ENCODE assay signal across 25 cellular contexts in genomic region chr1:114231301-114231700, GRCh38.
"Had no signal": no experiment of that assay in that cellular context is flagged by ENCODE, and none has a peak within 500 bp of the region (broad histone marks: within the 10 kb centered on the region; RNA-seq: fewer than 3 reads in every experiment).

No MANE protein-coding gene starts in this region.

- H3K9me3 Mint-ChIP-seq: naive thymus-derived CD8-positive, alpha-beta T cell; nephron; stimulated activated memory B cell treated with anti-CD40 and anti-IgM and Interleukin-4, amounts not matched to agents 10 μg/mL and 1 μg/mL and 100 μg/mL, for 72 hours; stimulated activated naive CD8-positive, alpha-beta T cell treated with anti-CD3 and anti-CD28 coated beads, Interleukin-15, amount 100 ng/mL, for 72 hours; type B pancreatic cell had no signal

- H3K27ac Mint-ChIP-seq: naive thymus-derived CD8-positive, alpha-beta T cell; nephron; stimulated activated memory B cell treated with anti-CD40 and anti-IgM and Interleukin-4, amounts not matched to agents 10 μg/mL and 1 μg/mL and 100 μg/mL, for 72 hours; stimulated activated naive CD8-positive, alpha-beta T cell treated with anti-CD3 and anti-CD28 coated beads, Interleukin-15, amount 100 ng/mL, for 72 hours; type B pancreatic cell had no signal

- H3K36me3 Mint-ChIP-seq: naive thymus-derived CD8-positive, alpha-beta T cell; stimulated activated memory B cell treated with anti-CD40 and anti-IgM and Interleukin-4, amounts not matched to agents 10 μg/mL and 1 μg/mL and 100 μg/mL, for 72 hours; type B pancreatic cell had no signal

- DNase-seq: heart right ventricle; kidney; left colon; left lung; lower lobe of right lung; mammary epithelial cell; mesenchymal stem cell; naive thymus-derived CD8-positive, alpha-beta T cell; right lobe of liver; stimulated activated CD4-positive, alpha-beta T cell treated with anti-CD3 and anti-CD28 coated beads, Interleukin-1b, Interleukin-23, amount 100 ng/mL, for 48 hours; stimulated activated CD4-positive, alpha-beta T cell treated with anti-CD3 and anti-CD28 coated beads, Interleukin-2, amount 100 ng/mL, for 48 hours; stimulated activated CD4-positive, alpha-beta T cell treated with anti-CD3 and anti-CD28 coated beads, Interleukin-4, amount 100 ng/mL, for 4 hours; stimulated activated CD8-positive, alpha-beta memory T cell treated with anti-CD3 and anti-CD28 coated beads, Interleukin-4, amount 100 ng/mL, for 48 hours; stimulated activated naive CD4-positive, alpha-beta T cell treated with Interleukin-2 at 50 U/mL for 16 hours; stimulated activated naive CD8-positive, alpha-beta T cell treated with anti-CD3 and anti-CD28 coated beads, Interleukin-15, amount 100 ng/mL, for 72 hours; substantia nigra had no signal

- H3K27me3 ChIP-seq: hepatocyte, left lung, right atrium auricular region, right lobe of liver, tibial nerve, vagina had no signal

- H3K4me1 Mint-ChIP-seq: nephron had no signal

- H3K4me2 ChIP-seq: hepatocyte, smooth muscle cell had no signal

- FAIRE-seq: kidney had no signal

- H2AFZ ChIP-seq: hepatocyte, parathyroid adenoma had no signal

- H3K79me2 ChIP-seq: hepatocyte, parathyroid adenoma had no signal

- H3K4me1 ChIP-seq: lower lobe of right lung, parathyroid adenoma, right lobe of liver, tibial nerve, vagina had no signal

- H3K27ac ChIP-seq: heart right ventricle, hepatocyte, left lung, lower lobe of right lung, parathyroid adenoma, right atrium auricular region, right lobe of liver, tibial nerve, vagina had no signal

- H3K4me3 ChIP-seq: heart right ventricle, hepatocyte, left lung, lower lobe of right lung, right atrium auricular region, right lobe of liver, smooth muscle cell, tibial nerve, vagina had no signal

- ATAC-seq: heart right ventricle; left colon; left lung; lower lobe of right lung; naive thymus-derived CD8-positive, alpha-beta T cell; stimulated activated memory B cell treated with anti-CD40 and anti-IgM and Interleukin-4, amounts not matched to agents 10 μg/mL and 1 μg/mL and 100 μg/mL, for 72 hours; stimulated activated naive CD8-positive, alpha-beta T cell treated with anti-CD3 and anti-CD28 coated beads, Interleukin-15, amount 100 ng/mL, for 72 hours had no signal

- H3K9me3 ChIP-seq: heart right ventricle, left lung, lower lobe of right lung, right atrium auricular region, right lobe of liver, tibial nerve, vagina had no signal

- H3K4me3 Mint-ChIP-seq: naive thymus-derived CD8-positive, alpha-beta T cell; nephron; stimulated activated memory B cell treated with anti-CD40 and anti-IgM and Interleukin-4, amounts not matched to agents 10 μg/mL and 1 μg/mL and 100 μg/mL, for 72 hours; stimulated activated naive CD8-positive, alpha-beta T cell treated with anti-CD3 and anti-CD28 coated beads, Interleukin-15, amount 100 ng/mL, for 72 hours; type B pancreatic cell had no signal

- H3K36me3 ChIP-seq: heart right ventricle, left lung, lower lobe of right lung, right atrium auricular region, right lobe of liver, tibial nerve, vagina had no signal

- H3K9ac ChIP-seq: parathyroid adenoma had no signal

- H3K27me3 Mint-ChIP-seq: stimulated activated naive CD8-positive, alpha-beta T cell treated with anti-CD3 and anti-CD28 coated beads, Interleukin-15, amount 100 ng/mL, for 72 hours had no signal
